Comparison of ENCODE assay signal across 8 cellular contexts in the genomic region with DNA sequence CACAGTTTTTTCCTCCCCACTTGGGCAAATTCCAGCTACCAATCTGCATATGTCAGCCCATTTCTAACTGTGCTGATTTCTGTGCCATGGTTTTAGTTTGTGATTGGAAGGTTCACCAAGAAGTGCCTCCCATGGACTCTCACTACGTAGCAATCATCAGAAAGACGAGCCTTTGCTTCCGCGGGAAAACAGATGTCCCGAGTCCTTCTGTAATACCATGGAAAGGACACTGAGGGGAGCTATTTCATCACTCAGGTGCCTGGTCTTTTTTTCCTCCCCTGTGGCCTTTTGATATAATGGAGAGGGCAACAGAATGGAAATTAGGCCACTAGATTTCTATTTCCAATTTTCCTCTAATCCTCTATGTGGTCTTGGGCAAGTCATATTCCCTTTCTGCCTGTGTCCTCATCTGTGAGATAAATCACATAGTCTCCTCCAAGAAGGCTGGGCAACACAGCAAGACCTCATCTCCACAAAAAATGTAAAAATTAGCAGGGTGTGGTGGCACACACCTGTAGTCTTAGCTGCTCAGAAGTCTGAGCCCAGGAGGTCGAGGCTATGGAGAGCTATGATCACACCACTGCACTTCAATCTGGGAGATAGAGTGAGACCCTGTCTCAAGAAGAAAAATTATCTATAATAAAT. TPM values are rescaled to one million over a fixed set of nuclear protein-coding genes. Genes with fewer than 3 reads are reported as not detected.
A peak's percentile ranks its signal among the peaks of the same experiment; 100 is the strongest.
DNase-seq lines count a peak whose midpoint lies in the region; ATAC-seq, FAIRE-seq and TF ChIP-seq lines count a peak whose summit lies in the region.

No MANE protein-coding gene starts in this region.

- peak; percentile 88 for ATAC-seq in activated CD8-positive, alpha-beta T cell treated with anti-CD3 and anti-CD28 coated beads for 36 hours
- peak in 6 of 8 donors; percentile 30 to 78 (median 50) for ATAC-seq in heart right ventricle

- H3K27ac ChIP-seq in CD4-positive, alpha-beta memory T cell (ENCODE audit: low read depth, low read length): no peak overlapping the region
- H3K27ac ChIP-seq in H9 (ENCODE audit: insufficient read length, low read depth, low read length) (no peak overlapping the region), heart right ventricle (no peak overlapping the region), sigmoid colon (no peak overlapping the region)

- H2BK20ac ChIP-seq in H9 (ENCODE audit: low read depth, low read length, poor library complexity, severe bottlenecking): no peak overlapping the region

- no peaks in the 10 kb centered on the region for H3K79me2 ChIP-seq in H9 (ENCODE audit: insufficient read depth, low read length)

- no peak overlapping the region for H4K5ac ChIP-seq in H9 (ENCODE audit: insufficient read length, low read depth, low read length)

- intact Hi-C loops in CD4-positive, alpha-beta memory T cell (cut with micrococcal nuclease): loop anchor here (1.0 to 2.0 kb wide), 5 partner anchors 34 to 127 kb away; no protein-coding TSS in a partner anchor
- intact Hi-C loops in activated CD8-positive, alpha-beta T cell treated with anti-CD3 and anti-CD28 coated beads for 36 hours (cut with micrococcal nuclease): loop anchor here (1.0 to 10.0 kb wide), 2 partner anchors 88 to 248 kb away; no protein-coding TSS in a partner anchor
- intact Hi-C loops in heart right ventricle (cut with DNase I) (loop anchor here (1.0 to 5.0 kb wide), 11 partner anchors 33 to 130 kb away; no protein-coding TSS in a partner anchor), sigmoid colon (cut with DNase I) (loop anchor here (1.0 kb wide), 1 partner anchor 88 kb away; no protein-coding TSS in a partner anchor), lower leg skin (cut with DNase I; ENCODE audit: low total_unique reads) (no loop called here)

- TF ChIP-seq EP300 in sigmoid colon (IDR thresholded peaks at IDR 0.05): no peak

- H3K4me3 ChIP-seq in CD4-positive, alpha-beta memory T cell (ENCODE audit: low read length in 2 of 2): no peak overlapping the region
- H3K4me3 ChIP-seq in heart right ventricle (no peak overlapping the region), sigmoid colon (no peak overlapping the region), lower leg skin (ENCODE audit: low read depth, poor library complexity, severe bottlenecking) (no peak overlapping the region)

- no peak for FAIRE-seq in GM12891 (lab: Jason Lieb, UNC)

- TF ChIP-seq CTCF in H9 (conservative IDR thresholded peaks at IDR 0.05): peak; percentile 93
- peak; percentile 87 for TF ChIP-seq CTCF in activated CD8-positive, alpha-beta T cell treated with anti-CD3 and anti-CD28 coated beads for 36 hours (IDR thresholded peaks at IDR 0.05)
- peak; percentile 53 to 84 (median 79) for TF ChIP-seq CTCF in heart right ventricle (IDR thresholded peaks at IDR 0.05)
- TF ChIP-seq CTCF in sigmoid colon (IDR thresholded peaks at IDR 0.05): peak; percentile 33 to 67 (median 53)
- TF ChIP-seq CTCF in lower leg skin (IDR thresholded peaks at IDR 0.05): no peak

- CTCF ChIA-PET in CD4-positive, alpha-beta memory T cell (lab: Charles Lee; ENCODE audit: partially characterized antibody): interaction anchor here (0.9 to 5.9 kb wide), 25 partner anchors 9 to 261 kb away, joined by 3 to 152 read pairs (median 4); a partner anchor contains a TSS
- CTCF ChIA-PET in activated CD8-positive, alpha-beta T cell treated with anti-CD3 and anti-CD28 coated beads for 36 hours (lab: Charles Lee): interaction anchor here (0.7 to 6.1 kb wide), 49 partner anchors 10 to 261 kb away, joined by 3 to 199 read pairs (median 5); a partner anchor contains a TSS

- H3K4me1 Mint-ChIP-seq in CD4-positive, alpha-beta memory T cell: peaks cover 2 to 9% (median 5%) of the 10 kb centered on the region in 4 donors
- H3K4me1 Mint-ChIP-seq in H9: peaks cover 4 to 5% of the 10 kb centered on the region in 2 experiments; a peak in 3 of 4 replicates
- H3K4me1 Mint-ChIP-seq in activated CD8-positive, alpha-beta T cell treated with anti-CD3 and anti-CD28 coated beads for 36 hours (ENCODE audit: low read depth): no peaks in the 10 kb centered on the region

- no peak overlapping the region for H3K4me3 Mint-ChIP-seq in CD4-positive, alpha-beta memory T cell
- no peak overlapping the region for H3K4me3 Mint-ChIP-seq in H9
- no peak overlapping the region for H3K4me3 Mint-ChIP-seq in activated CD8-positive, alpha-beta T cell treated with anti-CD3 and anti-CD28 coated beads for 36 hours

- H3K79me1 ChIP-seq in H9 (ENCODE audit: insufficient read depth, low read depth, low read length, poor library complexity, severe bottlenecking): no peaks in the 10 kb centered on the region

- H3K27me3 ChIP-seq in CD4-positive, alpha-beta memory T cell (ENCODE audit: insufficient read depth, low read length): no peaks in the 10 kb centered on the region
- H3K27me3 ChIP-seq in H9 (ENCODE audit: insufficient read depth, low read length) (no peaks in the 10 kb centered on the region), heart right ventricle (peaks cover 0 to 31% (median 12%) of the 10 kb centered on the region in 7 donors), sigmoid colon (no peaks in the 10 kb centered on the region)

- H2BK15ac ChIP-seq in H9 (ENCODE audit: low read depth, low read length): no peak overlapping the region

- peaks cover 2 to 10% of the 10 kb centered on the region in 2 donors for H3K27me3 Mint-ChIP-seq in CD4-positive, alpha-beta memory T cell
- peaks cover 12% of the 10 kb centered on the region for H3K27me3 Mint-ChIP-seq in H9 (ENCODE audit: low read depth)
- H3K27me3 Mint-ChIP-seq in activated CD8-positive, alpha-beta T cell treated with anti-CD3 and anti-CD28 coated beads for 36 hours: peaks cover 4% of the 10 kb centered on the region

- H3K9ac ChIP-seq in H9 (ENCODE audit: extremely low read depth, insufficient read length, low read length): no peak overlapping the region

- peak in 4 of 5 donors; percentile 38 to 46 (median 42) for DNase-seq in CD4-positive, alpha-beta memory T cell
- DNase-seq in H9 (peak; percentile 67), NCI-H2227 treated with DMSO at 0.1 percent for 48 hours (lab: John Stamatoyannopoulos, UW) (peak; percentile 81), heart right ventricle (peak in 1 of 2 donors; percentile 30), sigmoid colon (no peak), GM12891 (ENCODE audit: insufficient read length, low spot score) (no peak), lower leg skin (ENCODE audit: low spot score in 2 of 2) (no peak)
- DNase-seq in activated CD8-positive, alpha-beta T cell treated with anti-CD3 and anti-CD28 coated beads for 36 hours: peak; percentile 29

- no peak overlapping the region for H3K18ac ChIP-seq in H9 (ENCODE audit: insufficient read length, low read depth, low read length)

- H2BK12ac ChIP-seq in H9 (ENCODE audit: insufficient read length, low read depth, low read length): no peak overlapping the region

- H3K56ac ChIP-seq in H9 (ENCODE audit: insufficient read length, low read depth, low read length): no peak overlapping the region

- no peaks in the 10 kb centered on the region for H4K20me1 ChIP-seq in H9 (ENCODE audit: control insufficient read depth, insufficient read depth, insufficient read length)

- H4K8ac ChIP-seq in H9 (replicated peaks; ENCODE audit: insufficient read length, low read depth, low read length): no peak overlapping the region

- H3T11ph ChIP-seq in H9 (ENCODE audit: low read length): no peak overlapping the region

- H3K23ac ChIP-seq in H9 (ENCODE audit: insufficient read length, low read depth, low read length): no peak overlapping the region

- H3K36me3 Mint-ChIP-seq in CD4-positive, alpha-beta memory T cell: no peaks in the 10 kb centered on the region
- no peaks in the 10 kb centered on the region for H3K36me3 Mint-ChIP-seq in H9 (ENCODE audit: insufficient read depth in 1 of 3, low read depth in 3 of 3)
- H3K36me3 Mint-ChIP-seq in activated CD8-positive, alpha-beta T cell treated with anti-CD3 and anti-CD28 coated beads for 36 hours (ENCODE audit: low read depth): no peaks in the 10 kb centered on the region

- H2BK120ac ChIP-seq in H9 (ENCODE audit: low read depth, low read length, poor library complexity, severe bottlenecking): no peak overlapping the region

- H4K91ac ChIP-seq in H9 (ENCODE audit: insufficient read length, low read depth, low read length): no peak overlapping the region

- H3K14ac ChIP-seq in H9 (ENCODE audit: insufficient read depth, low read length): no peak overlapping the region

- H3K4ac ChIP-seq in H9 (ENCODE audit: low read depth, low read length): no peak overlapping the region

- TF ChIP-seq POLR2A in sigmoid colon (IDR thresholded peaks at IDR 0.05): no peak
- TF ChIP-seq POLR2A in GM12891 (IDR thresholded peaks at IDR 0.05; ENCODE audit: low read depth, low read length): no peak
- TF ChIP-seq POLR2A in lower leg skin (IDR thresholded peaks at IDR 0.05): no peak

- no peak overlapping the region for H3K4me2 ChIP-seq in H9 (ENCODE audit: insufficient read depth, insufficient read length, low read length)

- no peaks in the 10 kb centered on the region for H3K9me3 ChIP-seq in CD4-positive, alpha-beta memory T cell (ENCODE audit: control insufficient read depth in 1 of 2, low read length in 2 of 2)
- H3K9me3 ChIP-seq in H9 (ENCODE audit: control insufficient read depth, low read depth, low read length) (no peaks in the 10 kb centered on the region), heart right ventricle (no peaks in the 10 kb centered on the region), sigmoid colon (no peaks in the 10 kb centered on the region)

- H3K9me3 Mint-ChIP-seq in CD4-positive, alpha-beta memory T cell: peaks cover 0 to 1% (median 0%) of the 10 kb centered on the region in 8 donors
- peaks cover 2 to 3% of the 10 kb centered on the region in 2 experiments; a peak in 2 of 5 replicates for H3K9me3 Mint-ChIP-seq in H9
- peaks cover 1% of the 10 kb centered on the region for H3K9me3 Mint-ChIP-seq in activated CD8-positive, alpha-beta T cell treated with anti-CD3 and anti-CD28 coated beads for 36 hours

- POLR2A ChIA-PET in CD4-positive, alpha-beta memory T cell (lab: Charles Lee; ENCODE audit: partially characterized antibody): interaction anchor here (1.1 to 1.9 kb wide), 3 partner anchors 9 to 88 kb away, joined by 3 to 15 read pairs (median 9); no protein-coding TSS in a partner anchor
- POLR2A ChIA-PET in activated CD8-positive, alpha-beta T cell treated with anti-CD3 and anti-CD28 coated beads for 36 hours (lab: Charles Lee): no interaction called here

- H3K36me3 ChIP-seq in CD4-positive, alpha-beta memory T cell (ENCODE audit: insufficient read depth, low read length): no peaks in the 10 kb centered on the region
- H3K36me3 ChIP-seq in heart right ventricle (no peaks in the 10 kb centered on the region), sigmoid colon (no peaks in the 10 kb centered on the region)

- WGBS in H9 (ENCODE audit: extremely low coverage, insufficient read length, low lambda C conversion rate): no CpG with 5 or more reads among the region's 6 CpGs
- WGBS in heart right ventricle, 2 donors: 2 to 5% methylated on average over 6 of the region's 6 CpGs
- WGBS in sigmoid colon, 2 donors: 1 to 4% methylated on average over 6 of the region's 6 CpGs
- 4 to 10% methylated on average over 6 of the region's 6 CpGs for WGBS in lower leg skin, 2 donors

- no peak overlapping the region for H2AFZ ChIP-seq in H9 (ENCODE audit: low read length)

- no peak overlapping the region for H2AK5ac ChIP-seq in H9 (ENCODE audit: insufficient read length, low read length)

- H3K27ac Mint-ChIP-seq in CD4-positive, alpha-beta memory T cell: peak overlapping the region in 1 of 7 donors; percentile 14
- H3K27ac Mint-ChIP-seq in H9: no peak overlapping the region; a peak in 1 of 7 replicates
- no peak overlapping the region for H3K27ac Mint-ChIP-seq in activated CD8-positive, alpha-beta T cell treated with anti-CD3 and anti-CD28 coated beads for 36 hours

- no peak overlapping the region for H2BK5ac ChIP-seq in H9 (ENCODE audit: insufficient read length, low read length)

- no peaks in the 10 kb centered on the region for H3K23me2 ChIP-seq in H9 (ENCODE audit: insufficient read length, low read depth, low read length, poor library complexity, severe bottlenecking)

- H3K4me1 ChIP-seq in CD4-positive, alpha-beta memory T cell (ENCODE audit: insufficient read depth, low read length): no peaks in the 10 kb centered on the region
- H3K4me1 ChIP-seq in H9 (ENCODE audit: insufficient read depth, low read length) (no peaks in the 10 kb centered on the region), heart right ventricle (no peaks in the 10 kb centered on the region), sigmoid colon (no peaks in the 10 kb centered on the region)

RNA-seq across cellular contexts. Expression of a gene that starts 24.8 kb away (rescaled TPM):
- 1 to 10 TPM in 1 of 2 experiments, not detected in 1; 1.3 TPM for total RNA-seq in CD4-positive, alpha-beta memory T cell
- polyA plus RNA-seq in CD4-positive, alpha-beta memory T cell: not detected
- 11.8 and 11.9 TPM in 2 replicates for total RNA-seq in H9 (2021)
- under 1 TPM; 0.58 to 0.81 TPM for total RNA-seq in activated CD8-positive, alpha-beta T cell treated with anti-CD3 and anti-CD28 coated beads for 36 hours
- not detected for total RNA-seq in heart right ventricle
- polyA plus RNA-seq in heart right ventricle: not detected
- total RNA-seq in sigmoid colon: not detected
- under 1 TPM in 1 of 3 donors, not detected in 2; 0.34 TPM for polyA plus RNA-seq in sigmoid colon
- polyA plus RNA-seq in GM12891 (2012; ENCODE audit: low read depth, missing spikeins): 0.18 TPM
- total RNA-seq in lower leg skin: not detected

RNA-seq across cellular contexts. Expression of a gene that starts 40.4 kb away (rescaled TPM):
- not detected for total RNA-seq in CD4-positive, alpha-beta memory T cell
- polyA plus RNA-seq in CD4-positive, alpha-beta memory T cell: not detected
- total RNA-seq in H9 (2021) (0.96 and 1.0 TPM in 2 replicates), heart right ventricle (under 1 TPM in 1 of 10 donors, not detected in 9; 0.16 TPM), sigmoid colon (1 to 10 TPM in 3 of 4 donors, under 1 TPM in 1; 0.95 to 1.7 (median 1.5) TPM), lower leg skin (under 1 TPM in 1 of 4 donors, not detected in 3; 0.30 TPM)
- total RNA-seq in activated CD8-positive, alpha-beta T cell treated with anti-CD3 and anti-CD28 coated beads for 36 hours: not detected
- polyA plus RNA-seq in heart right ventricle (under 1 TPM in 1 of 2 donors, not detected in 1; 0.15 TPM), sigmoid colon (1 to 10 TPM in 1 of 3 donors, under 1 TPM in 1, not detected in 1; 0.69 to 1.1 TPM)
- polyA plus RNA-seq in GM12891 (2012; ENCODE audit: low read depth, missing spikeins): not detected

RNA-seq across cellular contexts. Expression of a gene that starts 58.8 kb away (rescaled TPM):
- under 1 TPM; 0.42 to 0.44 TPM for total RNA-seq in CD4-positive, alpha-beta memory T cell
- polyA plus RNA-seq in CD4-positive, alpha-beta memory T cell: not detected
- total RNA-seq in H9 (2021) (3.8 and 4.0 TPM in 2 replicates), heart right ventricle (under 1 TPM in 1 of 10 donors, not detected in 9; 0.15 TPM), sigmoid colon (under 1 TPM in 1 of 4 donors, not detected in 3; 0.36 TPM), lower leg skin (under 1 TPM in 1 of 4 donors, not detected in 3; 0.26 TPM)
- under 1 TPM in 1 of 2 experiments, not detected in 1; 0.13 TPM for total RNA-seq in activated CD8-positive, alpha-beta T cell treated with anti-CD3 and anti-CD28 coated beads for 36 hours
- polyA plus RNA-seq in heart right ventricle (not detected), sigmoid colon (under 1 TPM in 1 of 3 donors, not detected in 2; 0.51 TPM)
- polyA plus RNA-seq in GM12891 (2012; ENCODE audit: low read depth, missing spikeins): not detected

Comparison
In these comparisons a context has a peak if more than half of its experiments do, and no peak if none do; other contexts are left out.
1. DNase-seq: peak in CD4-positive, alpha-beta memory T cell (4 of 5), H9 (single experiment), NCI-H2227 treated with DMSO at 0.1 percent for 48 hours (single experiment) and activated CD8-positive, alpha-beta T cell treated with anti-CD3 and anti-CD28 coated beads for 36 hours (single experiment); none in sigmoid colon (single experiment), GM12891 (single experiment) and lower leg skin (0 of 2).
2. CTCF ChIP-seq: peak in H9 (single experiment), activated CD8-positive, alpha-beta T cell treated with anti-CD3 and anti-CD28 coated beads for 36 hours (single experiment), heart right ventricle (9 of 9) and sigmoid colon (4 of 4); none in lower leg skin (0 of 3).